In the genomic region with DNA sequence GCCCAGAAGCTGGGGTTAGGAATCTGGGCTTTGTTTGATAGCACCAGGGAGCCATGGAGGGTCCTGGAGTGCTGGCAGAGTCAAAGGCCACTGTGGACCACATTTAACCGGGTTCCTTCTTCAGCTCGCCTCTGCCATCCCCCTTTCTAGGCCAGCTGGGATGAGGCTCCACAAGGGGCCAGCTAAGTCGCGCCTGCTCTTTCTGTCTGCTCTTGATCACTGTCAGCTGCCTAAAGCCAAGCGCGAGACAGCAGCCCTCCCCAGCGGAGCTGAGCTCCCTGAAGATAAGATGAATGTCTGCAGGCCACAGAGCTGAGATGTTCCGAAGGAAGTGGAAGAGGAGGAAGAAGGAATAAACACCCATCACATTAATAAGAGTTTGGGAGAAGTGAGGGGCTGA, we compare ENCODE assay signal across 19 cellular contexts.
"Had no signal": no experiment of that assay in that cellular context is flagged by ENCODE, and none has a peak within 500 bp of the region (broad histone marks: within the 10 kb centered on the region; RNA-seq: fewer than 3 reads in every experiment).

No MANE protein-coding gene starts in this region.

- H3K4me3 Mint-ChIP-seq: activated CD4-positive, alpha-beta T cell treated with anti-CD3 and anti-CD28 coated beads for 36 hours; activated CD8-positive, alpha-beta T cell treated with anti-CD3 and anti-CD28 coated beads for 36 hours; activated naive CD4-positive, alpha-beta T cell treated with anti-CD3 and anti-CD28 coated beads for 36 hours; naive thymus-derived CD8-positive, alpha-beta T cell; T-cell had no signal

- H3K9me3 ChIP-seq: gastroesophageal sphincter, psoas muscle, suprapubic skin had no signal

- H3K4me1 ChIP-seq: gastroesophageal sphincter, psoas muscle, suprapubic skin had no signal

- H3K9me3 Mint-ChIP-seq: activated CD8-positive, alpha-beta T cell treated with anti-CD3 and anti-CD28 coated beads for 36 hours; activated naive CD4-positive, alpha-beta T cell treated with anti-CD3 and anti-CD28 coated beads for 36 hours; T-cell had no signal

- H3K36me3 Mint-ChIP-seq: naive thymus-derived CD8-positive, alpha-beta T cell; T-cell had no signal

- ATAC-seq: activated CD4-positive, alpha-beta T cell treated with anti-CD3 and anti-CD28 coated beads for 36 hours; activated CD8-positive, alpha-beta T cell treated with anti-CD3 and anti-CD28 coated beads for 36 hours; gastroesophageal sphincter; naive thymus-derived CD8-positive, alpha-beta T cell; psoas muscle; sciatic nerve; stimulated activated naive CD8-positive, alpha-beta T cell treated with anti-CD3 and anti-CD28 coated beads, Interleukin-15, Interleukin-2, amounts not matched to agents 100 U/mL and 50 U/mL, for 24 hours had no signal

- DNase-seq: activated CD4-positive, alpha-beta T cell treated with anti-CD3 and anti-CD28 coated beads for 36 hours; activated CD8-positive, alpha-beta memory T cell treated with anti-CD3 and anti-CD28 coated beads, Interleukin-2, amount 50 U/mL, for 4 hours; activated CD8-positive, alpha-beta T cell treated with anti-CD3 and anti-CD28 coated beads for 36 hours; activated naive CD4-positive, alpha-beta T cell treated with anti-CD3 and anti-CD28 coated beads for 36 hours; cortex of kidney; effector memory CD4-positive, alpha-beta T cell; naive thymus-derived CD8-positive, alpha-beta T cell; nucleus accumbens; psoas muscle; stimulated activated CD4-positive, alpha-beta T cell treated with anti-CD3 and anti-CD28 coated beads, Interleukin-4, amount 100 ng/mL, for 1 hour; stimulated activated CD8-positive, alpha-beta memory T cell treated with anti-CD3 and anti-CD28 coated beads, Interleukin-4, amount 100 ng/mL, for 48 hours; stimulated activated naive CD8-positive, alpha-beta T cell treated with anti-CD3 and anti-CD28 coated beads, Interleukin-15, Interleukin-2, amounts not matched to agents 100 U/mL and 50 U/mL, for 24 hours; T-cell; T1000 had no signal

- H3K27ac Mint-ChIP-seq: activated CD4-positive, alpha-beta T cell treated with anti-CD3 and anti-CD28 coated beads for 36 hours; activated CD8-positive, alpha-beta T cell treated with anti-CD3 and anti-CD28 coated beads for 36 hours; activated naive CD4-positive, alpha-beta T cell treated with anti-CD3 and anti-CD28 coated beads for 36 hours; naive thymus-derived CD8-positive, alpha-beta T cell; T-cell had no signal

- H3K4me1 Mint-ChIP-seq: activated CD4-positive, alpha-beta T cell treated with anti-CD3 and anti-CD28 coated beads for 36 hours; T-cell had no signal

- H3K27ac ChIP-seq: gastroesophageal sphincter, psoas muscle, suprapubic skin, VCaP had no signal

- H3K4me3 ChIP-seq: gastroesophageal sphincter, lung, psoas muscle, suprapubic skin had no signal

- H3K36me3 ChIP-seq: gastroesophageal sphincter, suprapubic skin had no signal
